Comparison of ENCODE assay signal across 12 cellular contexts in genomic region chr10:124739119-124739921, GRCh38. TPM values are rescaled to one million over a fixed set of nuclear protein-coding genes. Genes with fewer than 3 reads are reported as not detected.
DNase-seq lines count a peak whose midpoint lies in the region; ATAC-seq, FAIRE-seq and TF ChIP-seq lines count a peak whose summit lies in the region.
"Had no signal": no experiment of that assay in that cellular context is flagged by ENCODE, and none has a peak within 500 bp of the region (broad histone marks: within the 10 kb centered on the region; RNA-seq: fewer than 3 reads in every experiment).

No MANE protein-coding gene starts in this region.

- no peak overlapping the region; the same call in 1 of the 2 replicates for H4K8ac ChIP-seq in H1 (ENCODE audit: extremely low read depth, insufficient read depth, low read length)
- no peak overlapping the region for H4K8ac ChIP-seq in neuronal stem cell (ENCODE audit: low read depth, low read length)

- H3K79me2 ChIP-seq in H1 (ENCODE audit: control insufficient read depth in 1 of 2, insufficient read depth in 2 of 2, low read length in 2 of 2) = peaks cover 0 to 14% of the 10 kb centered on the region in 2 experiments; a peak in 2 of 4 replicates

- H3K56ac ChIP-seq in H1 (replicated peaks; ENCODE audit: insufficient read length, low read depth, low read length) = no peak overlapping the region

- H2BK12ac ChIP-seq in H1 (ENCODE audit: low read depth, low read length) (peak overlapping the region; percentile 78; the same call in 1 of the 2 replicates), neuronal stem cell (ENCODE audit: low read length) (no peak overlapping the region)

- H3K27ac ChIP-seq in C4-2B (peak overlapping the region; percentile 73), H1 (ENCODE audit: low read depth, low read length) (no peak overlapping the region), neuronal stem cell (replicated peaks; ENCODE audit: low read length) (no peak overlapping the region)

- no peak overlapping the region for H2BK20ac ChIP-seq in H1 (ENCODE audit: low read length)

- H3K9me3 ChIP-seq in NT2/D1 (ENCODE audit: insufficient read depth, low read length) = no peaks in the 10 kb centered on the region
- H3K9me3 ChIP-seq in H1 (ENCODE audit: insufficient read depth in 2 of 2, low read depth in 1 of 2, low read length in 1 of 2) = no peaks in the 10 kb centered on the region
- H3K9me3 ChIP-seq in neuronal stem cell (replicated peaks in 1 of 2; ENCODE audit: control insufficient read depth in 2 of 2, insufficient read depth in 1 of 2, low read depth in 1 of 2, low read length in 2 of 2) = no peaks in the 10 kb centered on the region

- peaks cover 12 to 24% of the 10 kb centered on the region in 2 experiments for H4K20me1 ChIP-seq in H1 (replicated peaks in 1 of 2; ENCODE audit: control insufficient read depth in 1 of 2, insufficient read depth in 2 of 2, low read length in 2 of 2)

- H2BK15ac ChIP-seq in H1 (ENCODE audit: low read length) = no peak overlapping the region; the same call in 1 of the 2 replicates
- no peak overlapping the region for H2BK15ac ChIP-seq in neuronal stem cell (ENCODE audit: low read length)

- peak overlapping the region; percentile 73; the same call in 1 of the 2 replicates for H3K18ac ChIP-seq in H1 (ENCODE audit: extremely low read depth, low read length)
- H3K18ac ChIP-seq in neuronal stem cell (ENCODE audit: low read length) = peak overlapping the region; percentile 88

- ATAC-seq in GM18498 (IDR thresholded peaks at IDR 0.05; ENCODE audit: unreplicated experiment) = no peak
- ATAC-seq: left lobe of liver had no signal

- no peak for TF ChIP-seq RAD21 in H1 (IDR thresholded peaks at IDR 0.05 in 1 of 2, conservative IDR thresholded peaks at IDR 0.05 in 1 of 2; ENCODE audit: low read depth in 2 of 2, low read length in 2 of 2)

- H3K36me3 ChIP-seq in NT2/D1 (ENCODE audit: insufficient read depth, insufficient read length, low read length) (peaks cover 11% of the 10 kb centered on the region), H1 (ENCODE audit: control insufficient read depth in 2 of 4, insufficient read depth in 4 of 4, low read length in 3 of 4) (no peaks in the 10 kb centered on the region), neuronal stem cell (replicated peaks in 1 of 2; ENCODE audit: control insufficient read depth in 2 of 2, insufficient read depth in 2 of 2, low read length in 2 of 2) (peaks cover 0 to 12% of the 10 kb centered on the region in 2 donors)

- H2AFZ ChIP-seq in H1 (ENCODE audit: low read length) (no peak overlapping the region), neuronal stem cell (ENCODE audit: low read length) (no peak overlapping the region)

- H4K91ac ChIP-seq in H1 (replicated peaks; ENCODE audit: insufficient read length, low read length) = no peak overlapping the region
- no peak overlapping the region for H4K91ac ChIP-seq in neuronal stem cell (ENCODE audit: low read depth, low read length, poor library complexity)

- H3K79me1 ChIP-seq in H1 (ENCODE audit: low read depth, low read length) (peaks cover 15% of the 10 kb centered on the region), neuronal stem cell (ENCODE audit: low read depth, low read length) (peaks cover 17% of the 10 kb centered on the region)

- H3K23ac ChIP-seq in H1 (ENCODE audit: insufficient read length) = no peak overlapping the region
- H3K23ac ChIP-seq in neuronal stem cell (ENCODE audit: low read depth, low read length, poor library complexity) = no peak overlapping the region

- peaks cover 14% of the 10 kb centered on the region for H3K4me1 ChIP-seq in NT2/D1 (ENCODE audit: insufficient read depth, insufficient read length)
- peaks cover 28 to 47% (median 30%) of the 10 kb centered on the region in 4 experiments for H3K4me1 ChIP-seq in H1 (replicated peaks in 1 of 4; ENCODE audit: control insufficient read depth in 3 of 4, insufficient read depth in 4 of 4, low read length in 3 of 4)
- peaks cover 27 to 50% of the 10 kb centered on the region in 2 donors for H3K4me1 ChIP-seq in neuronal stem cell (ENCODE audit: control insufficient read depth in 2 of 2, insufficient read depth in 1 of 2, low read depth in 1 of 2, low read length in 2 of 2)

- H3K4me3 ChIP-seq in NT2/D1 (ENCODE audit: insufficient read length, low read depth) (no peak overlapping the region), H1 (ENCODE audit: extremely low read depth in 1 of 4, insufficient read depth in 2 of 4, low read depth in 3 of 4, low read length in 4 of 4) (peak overlapping the region in 3 of 4 experiments; percentile 7 to 35 (median 19); a peak in 4 of 8 replicates), neuronal stem cell (ENCODE audit: low read length in 2 of 2) (no peak overlapping the region)

- H3K14ac ChIP-seq in H1 (ENCODE audit: insufficient read length) (no peak overlapping the region), neuronal stem cell (ENCODE audit: low read length) (peak overlapping the region; percentile 77)

- H2AK5ac ChIP-seq in H1 (ENCODE audit: low read depth, low read length) (peak overlapping the region; percentile 79; the same call in 1 of the 2 replicates), neuronal stem cell (ENCODE audit: low read depth, low read length) (peak overlapping the region; percentile 67)

- WGBS in H1 (ENCODE audit: extremely low coverage in 1 of 2, insufficient coverage in 1 of 2, insufficient read length in 1 of 2, insufficient replicate concordance in 2 of 2, low coverage in 1 of 2, low lambda C conversion rate in 2 of 2, missing lambda C conversion rate in 1 of 2), 2 experiments = 24% methylated on average over 13 of the region's 13 CpGs; no CpG with 5 or more reads in 1 of the 2 experiments
- no CpG with 5 or more reads among the region's 13 CpGs for WGBS in neuronal stem cell (ENCODE audit: extremely low coverage in 2 of 2, insufficient read length in 2 of 2, insufficient replicate concordance in 1 of 2), 2 donors

- TF ChIP-seq POLR2A in H1 (IDR thresholded peaks at IDR 0.05; ENCODE audit: control extremely low read depth in 1 of 2, low read depth in 2 of 2, low read length in 2 of 2) = no peak

- TF ChIP-seq CTCF in C4-2B (conservative IDR thresholded peaks at IDR 0.05) = no peak
- no peak for TF ChIP-seq CTCF in H1 (IDR thresholded peaks at IDR 0.05; ENCODE audit: control extremely low read depth in 1 of 3, insufficient read depth in 1 of 3, low read depth in 1 of 3, low read length in 3 of 3)
- no peak for TF ChIP-seq CTCF in GM13977 (IDR thresholded peaks at IDR 0.05; ENCODE audit: extremely low read depth, insufficient read depth, missing control alignments)

- no peak for DNase-seq in NT2/D1 (ENCODE audit: low read depth, low spot score)
- peak in 1 of 2 experiments; percentile 50 for DNase-seq in H1 (ENCODE audit: low read depth in 1 of 2, low spot score in 2 of 2)
- no peak for DNase-seq in neuronal stem cell (ENCODE audit: low spot score)
- no peak for DNase-seq in central memory CD4-positive, alpha-beta T cell
- no peak for DNase-seq in GM13977 (ENCODE audit: low spot score)
- DNase-seq in HuH-7 (ENCODE audit: low spot score) = no peak
- DNase-seq: anterior cingulate cortex, IMR-90 had no signal

- no peak overlapping the region; the same call in 1 of the 2 replicates for H2BK5ac ChIP-seq in H1 (ENCODE audit: low read depth, low read length)
- H2BK5ac ChIP-seq in neuronal stem cell (ENCODE audit: low read length) = no peak overlapping the region

- H3K9ac ChIP-seq in NT2/D1 (ENCODE audit: insufficient read length, low read depth) = peak overlapping the region; percentile 36
- no peak overlapping the region for H3K9ac ChIP-seq in H1 (replicated peaks in 1 of 4; ENCODE audit: extremely low read depth in 1 of 4, low read depth in 3 of 4, low read length in 3 of 4)
- H3K9ac ChIP-seq in neuronal stem cell (ENCODE audit: low read depth, low read length, poor library complexity) = peak overlapping the region; percentile 31

- no peak for TF ChIP-seq EP300 in H1 (IDR thresholded peaks at IDR 0.05; ENCODE audit: borderline replicate concordance in 1 of 2, low read depth in 2 of 2, low read length in 2 of 2)

- H3K4me2 ChIP-seq in H1 (ENCODE audit: insufficient read depth in 1 of 2, low read depth in 2 of 2, low read length in 2 of 2) (peak overlapping the region; percentile 61 to 63), neuronal stem cell (ENCODE audit: insufficient read depth, low read length, poor library complexity, severe bottlenecking) (no peak overlapping the region)

- H3K23me2 ChIP-seq in H1 (ENCODE audit: low read depth, low read length) = peaks cover 12% of the 10 kb centered on the region; the same call in 1 of the 2 replicates

- no peak overlapping the region for H4K5ac ChIP-seq in H1 (ENCODE audit: insufficient read length, low read depth, low read length)

- FAIRE-seq in H1 (lab: Jason Lieb, UNC) = no peak
- FAIRE-seq: G401.6 had no signal

- H3K4ac ChIP-seq in H1 (replicated peaks; ENCODE audit: insufficient read length, low read depth, low read length) (no peak overlapping the region), neuronal stem cell (ENCODE audit: low read length) (no peak overlapping the region)

- POLR2A ChIA-PET in H1 (lab: Charles Lee; ENCODE audit: partially characterized antibody) = interaction anchor here (1.1 to 1.4 kb wide), 2 partner anchors 17 to 291 kb away, joined by 3 to 6 read pairs; no protein-coding TSS in a partner anchor

- CTCF ChIA-PET in H1 (lab: Charles Lee; ENCODE audit: partially characterized antibody) = interaction anchor here (0.7 to 5.3 kb wide), 14 partner anchors 9 to 225 kb away, joined by 3 to 86 read pairs (median 16); no protein-coding TSS in a partner anchor

- in situ Hi-C loops in GM13977 (cut with MboI; ENCODE audit: low pct_unique_long_range_greater_than_20kb, low sequenced_read_pairs, unreplicated experiment) = loop anchor here (10.0 kb wide), 1 partner anchor 105 kb away; no protein-coding TSS in a partner anchor

- no peak overlapping the region for H2BK120ac ChIP-seq in H1 (replicated peaks; ENCODE audit: low read depth, low read length)
- H2BK120ac ChIP-seq in neuronal stem cell (ENCODE audit: low read depth, low read length) = no peak overlapping the region

- H3K27me3 ChIP-seq in NT2/D1 (ENCODE audit: insufficient read depth, insufficient read length) (no peaks in the 10 kb centered on the region), H1 (replicated peaks in 1 of 4; ENCODE audit: control insufficient read depth in 3 of 4, extremely low read depth in 1 of 4, insufficient read depth in 3 of 4, low read length in 3 of 4) (peaks cover 1 to 21% (median 14%) of the 10 kb centered on the region in 4 experiments; a peak in 6 of 7 replicates), neuronal stem cell (ENCODE audit: control insufficient read depth in 3 of 3, insufficient read depth in 3 of 3, low read depth in 1 of 3, low read length in 3 of 3) (no peaks in the 10 kb centered on the region)

RNA-seq across cellular contexts. Expression of gene FAM53B, which starts 4.9 kb away (rescaled TPM):
- 13.9 and 14.4 TPM in 2 replicates for total RNA-seq in H1 (2021; fragmentation: NEBNext Ultra II Directional; extraction: Animal tissue kit (Norgen Biotek cat#: 25700))
- polyA plus RNA-seq in H1 (2011; rRNA removed) = 5.3 and 7.9 TPM in 2 replicates
- polyA plus RNA-seq in H1 (2011; cell fraction: cytosol; rRNA removed) = 6.9 TPM
- 9.7 TPM for polyA plus RNA-seq in H1 (2011; cell fraction: nucleus; rRNA removed)
- polyA plus RNA-seq in H1 (2012, experiment 1 of 2) = 6.0 to 8.9 TPM (median 8.6 TPM) in 4 replicates
- polyA plus RNA-seq in H1 (2012, experiment 2 of 2) = 7.8 TPM
- 5.2 TPM for polyA plus RNA-seq in H1 (2013, experiment 1 of 2)
- 5.4 TPM for polyA plus RNA-seq in H1 (2013, experiment 2 of 2)
- 15.9 and 18.0 TPM in 2 replicates for polyA minus RNA-seq in H1 (2011; rRNA and poly(A)+ RNA removed)
- 13.6 TPM for polyA minus RNA-seq in H1 (2011; cell fraction: cytosol; rRNA and poly(A)+ RNA removed)
- polyA minus RNA-seq in H1 (2011; cell fraction: nucleus; rRNA and poly(A)+ RNA removed) = 14.8 TPM
- 15.1 TPM for polyA plus RNA-seq in neuronal stem cell (2013, experiment 1 of 2)
- 15.7 TPM for polyA plus RNA-seq in neuronal stem cell (2013, experiment 2 of 2)

RNA-seq across cellular contexts. Expression of gene EEF1AKMT2, which starts 52.4 kb away (rescaled TPM):
- total RNA-seq in H1 (2021; fragmentation: NEBNext Ultra II Directional; extraction: Animal tissue kit (Norgen Biotek cat#: 25700)) = 19.8 and 26.8 TPM in 2 replicates
- polyA plus RNA-seq in H1 (2011; rRNA removed) = 7.5 and 9.8 TPM in 2 replicates
- polyA plus RNA-seq in H1 (2011; cell fraction: cytosol; rRNA removed) = 16.1 TPM
- polyA plus RNA-seq in H1 (2011; cell fraction: nucleus; rRNA removed) = 5.5 TPM
- polyA plus RNA-seq in H1 (2012, experiment 1 of 2) = 11.7 to 18.2 TPM (median 14.2 TPM) in 4 replicates
- polyA plus RNA-seq in H1 (2012, experiment 2 of 2) = 2.9 TPM
- polyA plus RNA-seq in H1 (2013, experiment 1 of 2) = 12.8 TPM
- 13.7 TPM for polyA plus RNA-seq in H1 (2013, experiment 2 of 2)
- 9.3 and 10.1 TPM in 2 replicates for polyA minus RNA-seq in H1 (2011; rRNA and poly(A)+ RNA removed)
- 10.4 TPM for polyA minus RNA-seq in H1 (2011; cell fraction: cytosol; rRNA and poly(A)+ RNA removed)
- 26.8 TPM for polyA minus RNA-seq in H1 (2011; cell fraction: nucleus; rRNA and poly(A)+ RNA removed)
- polyA plus RNA-seq in neuronal stem cell (2013, experiment 1 of 2) = 17.4 TPM
- polyA plus RNA-seq in neuronal stem cell (2013, experiment 2 of 2) = 19.7 TPM

Comparison
In these comparisons a context has a peak if more than half of its experiments do, and no peak if none do; other contexts are left out.
1. H3K4me3 ChIP-seq: peak in H1 (3 of 4); none in NT2/D1 (single experiment) and neuronal stem cell (0 of 2).
2. H3K9ac ChIP-seq: peak in NT2/D1 (single experiment) and neuronal stem cell (single experiment); none in H1 (0 of 4).